ENCODE assay signal across 10 cellular contexts in the genomic region with DNA sequence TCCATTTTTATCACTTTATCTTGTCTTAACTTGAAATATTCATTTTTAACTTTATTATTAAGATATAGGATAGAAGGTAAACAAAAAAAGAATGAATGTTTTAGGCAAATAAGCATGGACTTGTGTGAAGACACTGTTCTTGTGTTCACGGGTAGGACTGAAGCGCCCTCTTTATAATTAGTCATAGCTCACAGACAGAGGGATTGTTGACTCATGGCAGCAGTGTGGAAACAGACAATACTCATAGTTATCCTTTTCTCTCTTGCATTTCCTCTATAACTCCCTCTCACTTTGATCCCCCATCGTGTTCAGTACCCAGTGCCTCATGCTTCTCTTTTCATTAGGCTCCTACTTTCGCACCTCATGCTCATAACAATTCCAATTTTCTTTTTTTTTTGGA.
DNase-seq lines count a peak whose midpoint lies in the region; ATAC-seq and TF ChIP-seq lines count a peak whose summit lies in the region.
"Had no signal": no experiment of that assay in that cellular context is flagged by ENCODE, and none has a peak within 500 bp of the region (broad histone marks: within the 10 kb centered on the region; RNA-seq: fewer than 3 reads in every experiment).

No MANE protein-coding gene starts in this region.

- TF ChIP-seq CTCF in astrocyte of the spinal cord (IDR thresholded peaks at IDR 0.05; ENCODE audit: low read depth, low read length) (no peak), tibial nerve (IDR thresholded peaks at IDR 0.05) (no peak), glutamatergic neuron (IDR thresholded peaks at IDR 0.05; ENCODE audit: partially characterized antibody, unreplicated experiment) (no peak)

- H3K4me3 ChIP-seq in astrocyte of the spinal cord (ENCODE audit: low read depth, low read length) (no peak overlapping the region), tibial nerve (no peak overlapping the region)

- 53 to 58% methylated on average over 4 of the region's 4 CpGs for WGBS in tibial nerve, 2 donors

- ATAC-seq in GM18907 (IDR thresholded peaks at IDR 0.05; ENCODE audit: unreplicated experiment) = no peak
- no peak for ATAC-seq in naive thymus-derived CD8-positive, alpha-beta T cell

- in situ Hi-C loops in astrocyte of the spinal cord (cut with HindIII; ENCODE audit: low sequenced_read_pairs) = no loop called here

- no peak overlapping the region for H3K27ac ChIP-seq in tibial nerve

- no peak overlapping the region for H3K4me3 Mint-ChIP-seq in glutamatergic neuron (ENCODE audit: unreplicated experiment)
- H3K4me3 Mint-ChIP-seq in naive thymus-derived CD8-positive, alpha-beta T cell = no peak overlapping the region
- H3K4me3 Mint-ChIP-seq: dendritic cell treated with granulocyte-macrophage colony-stimulating factor and Interleukin-4, amounts not matched to agents 40 ng/mL and 50 ng/mL, for 4 days had no signal

- H3K36me3 Mint-ChIP-seq in glutamatergic neuron (ENCODE audit: unreplicated experiment) = no peaks in the 10 kb centered on the region
- no peaks in the 10 kb centered on the region for H3K36me3 Mint-ChIP-seq in naive thymus-derived CD8-positive, alpha-beta T cell

- no peaks in the 10 kb centered on the region for H3K27me3 ChIP-seq in tibial nerve

- H3K27me3 Mint-ChIP-seq in glutamatergic neuron (ENCODE audit: unreplicated experiment) = no peaks in the 10 kb centered on the region
- H3K27me3 Mint-ChIP-seq in naive thymus-derived CD8-positive, alpha-beta T cell = no peaks in the 10 kb centered on the region
- H3K27me3 Mint-ChIP-seq: dendritic cell treated with granulocyte-macrophage colony-stimulating factor and Interleukin-4, amounts not matched to agents 40 ng/mL and 50 ng/mL, for 4 days had no signal

- H3K36me3 ChIP-seq in tibial nerve = no peaks in the 10 kb centered on the region

- DNase-seq in DMS53 treated with DMSO at 0.1 percent for 48 hours (lab: John Stamatoyannopoulos, UW; ENCODE audit: unreplicated experiment) = peak; percentile 97
- DNase-seq in NCI-H1930 (lab: John Stamatoyannopoulos, UW) = peak; percentile 78 to 79
- peak; percentile 57 for DNase-seq in astrocyte of the spinal cord (ENCODE audit: low read depth, low spot score)
- peak; percentile 77 for DNase-seq in kidney tubule cell (ENCODE audit: low spot score)
- DNase-seq in tibial nerve (ENCODE audit: low spot score in 2 of 2) = no peak
- no peak for DNase-seq in glutamatergic neuron
- no peak for DNase-seq in naive thymus-derived CD8-positive, alpha-beta T cell
- DNase-seq: activated T-cell treated with anti-CD3 and anti-CD28 coated beads, Interleukin-2, amount 50 U/mL, for 1 hour had no signal

- no peak for TF ChIP-seq EP300 in tibial nerve (IDR thresholded peaks at IDR 0.05)

- POLR2A ChIA-PET in naive thymus-derived CD8-positive, alpha-beta T cell (lab: Charles Lee) = no interaction called here

- no peak for TF ChIP-seq POLR2A in tibial nerve (IDR thresholded peaks at IDR 0.05)

- H3K4me1 Mint-ChIP-seq in glutamatergic neuron (ENCODE audit: low read depth, unreplicated experiment) = peaks cover 4% of the 10 kb centered on the region
- no peaks in the 10 kb centered on the region for H3K4me1 Mint-ChIP-seq in naive thymus-derived CD8-positive, alpha-beta T cell

- H3K9me3 ChIP-seq in tibial nerve = no peaks in the 10 kb centered on the region

- no peaks in the 10 kb centered on the region for H3K9me3 Mint-ChIP-seq in glutamatergic neuron (ENCODE audit: unreplicated experiment)
- peaks cover 0 to 10% (median 0%) of the 10 kb centered on the region in 9 donors for H3K9me3 Mint-ChIP-seq in naive thymus-derived CD8-positive, alpha-beta T cell

- H3K27ac Mint-ChIP-seq in glutamatergic neuron (ENCODE audit: unreplicated experiment) = no peak overlapping the region
- no peak overlapping the region for H3K27ac Mint-ChIP-seq in naive thymus-derived CD8-positive, alpha-beta T cell
- H3K27ac Mint-ChIP-seq: dendritic cell treated with granulocyte-macrophage colony-stimulating factor and Interleukin-4, amounts not matched to agents 40 ng/mL and 50 ng/mL, for 4 days had no signal

- H3K4me1 ChIP-seq in tibial nerve = no peaks in the 10 kb centered on the region

Comparison
In these comparisons a context has a peak if more than half of its experiments do, and no peak if none do; other contexts are left out.
1. DNase-seq: peak in DMS53 treated with DMSO at 0.1 percent for 48 hours (single experiment), NCI-H1930 (2 of 2), astrocyte of the spinal cord (single experiment) and kidney tubule cell (single experiment); none in tibial nerve (0 of 2), glutamatergic neuron (single experiment) and naive thymus-derived CD8-positive, alpha-beta T cell (0 of 10).